In genomic region chrX:110087485-110088356, GRCh38 we compare ENCODE assay signal across 8 cellular contexts.
DNase-seq lines count a peak whose midpoint lies in the region; ATAC-seq and TF ChIP-seq lines count a peak whose summit lies in the region.

No MANE protein-coding gene starts in this region.

- no peaks in the 10 kb centered on the region for H3K27me3 ChIP-seq in stomach
- no peaks in the 10 kb centered on the region for H3K27me3 ChIP-seq in colonic mucosa

- no peak for ATAC-seq in GM19023 (IDR thresholded peaks at IDR 0.05; ENCODE audit: unreplicated experiment)

- H3K4me1 ChIP-seq in stomach (peaks cover 0 to 46% (median 9%) of the 10 kb centered on the region in 4 donors), colonic mucosa (no peaks in the 10 kb centered on the region)

- H3K4me3 Mint-ChIP-seq in activated T-cell treated with anti-CD3 and anti-CD28 coated beads, Interleukin-2, amount 50 U/mL, for 24 hours, result no peak overlapping the region

- TF ChIP-seq POLR2A in stomach (IDR thresholded peaks at IDR 0.05), result no peak

- peak overlapping the region; percentile 67 for H3K27ac Mint-ChIP-seq in activated T-cell treated with anti-CD3 and anti-CD28 coated beads, Interleukin-2, amount 50 U/mL, for 24 hours

- H3K9me3 ChIP-seq in stomach (no peaks in the 10 kb centered on the region), colonic mucosa (no peaks in the 10 kb centered on the region)

- H3K36me3 Mint-ChIP-seq in activated T-cell treated with anti-CD3 and anti-CD28 coated beads, Interleukin-2, amount 50 U/mL, for 24 hours (ENCODE audit: low read depth), result peaks cover 8% of the 10 kb centered on the region

- TF ChIP-seq EP300 in stomach (IDR thresholded peaks at IDR 0.05), result no peak

- TF ChIP-seq CTCF in foreskin fibroblast (IDR thresholded peaks at IDR 0.05; ENCODE audit: low read depth, low read length), result no peak
- no peak for TF ChIP-seq CTCF in stomach (IDR thresholded peaks at IDR 0.05)
- no peak for TF ChIP-seq CTCF in colonic mucosa (IDR thresholded peaks at IDR 0.05)

- no peak overlapping the region for H3K9ac ChIP-seq in colonic mucosa (ENCODE audit: low read depth in 2 of 2, low read length in 2 of 2)

- H3K4me1 Mint-ChIP-seq in activated T-cell treated with anti-CD3 and anti-CD28 coated beads, Interleukin-2, amount 50 U/mL, for 24 hours (ENCODE audit: low read depth), result peaks cover 26% of the 10 kb centered on the region

- H3K9me3 Mint-ChIP-seq in activated T-cell treated with anti-CD3 and anti-CD28 coated beads, Interleukin-2, amount 50 U/mL, for 24 hours, result no peaks in the 10 kb centered on the region

- peaks cover 23% of the 10 kb centered on the region for H3K27me3 Mint-ChIP-seq in activated T-cell treated with anti-CD3 and anti-CD28 coated beads, Interleukin-2, amount 50 U/mL, for 24 hours

- peak overlapping the region in 3 of 5 donors; percentile 55 to 73 (median 67) for H3K27ac ChIP-seq in stomach
- no peak overlapping the region for H3K27ac ChIP-seq in colonic mucosa

- whole genome bisulfite sequencing in stomach, 5 donors, result 44 to 54% (median 49%) methylated on average over 4 of the region's 4 CpGs

- DNase-seq in activated T-cell treated with anti-CD3 and anti-CD28 coated beads, Interleukin-2, amount 50 U/mL, for 24 hours, result no peak
- no peak for DNase-seq in activated T-cell treated with anti-CD3 and anti-CD28 coated beads, Interleukin-2, amount 50 U/mL, for 1 hour
- DNase-seq in RPMI7951 (ENCODE audit: low read depth) (peak; percentile 90), foreskin fibroblast (peak; percentile 93 to 94), stomach (no peak), superior temporal gyrus (ENCODE audit: extremely low spot score) (no peak), colonic mucosa (no peak)

- H3K36me3 ChIP-seq in stomach (no peaks in the 10 kb centered on the region), colonic mucosa (no peaks in the 10 kb centered on the region)

- intact Hi-C loops in stomach (cut with DNase I; ENCODE audit: low total_unique reads) (no loop called here), colonic mucosa (cut with DNase I) (no loop called here)

- H3K4me3 ChIP-seq in foreskin fibroblast (ENCODE audit: low read depth in 1 of 2, low read length in 2 of 2) (peak overlapping the region; percentile 3 to 18), stomach (no peak overlapping the region), colonic mucosa (no peak overlapping the region)

Comparison
In these comparisons a context has a peak if more than half of its experiments do, and no peak if none do; other contexts are left out.
1. DNase-seq: peak in RPMI7951 (single experiment) and foreskin fibroblast (2 of 2); none in activated T-cell treated with anti-CD3 and anti-CD28 coated beads, Interleukin-2, amount 50 U/mL, for 24 hours (single experiment), activated T-cell treated with anti-CD3 and anti-CD28 coated beads, Interleukin-2, amount 50 U/mL, for 1 hour (single experiment), stomach (single experiment), superior temporal gyrus (single experiment) and colonic mucosa (single experiment).
2. H3K4me3 ChIP-seq: peak in foreskin fibroblast (2 of 2); none in stomach (0 of 4) and colonic mucosa (single experiment).